10 cellular contexts compared by ENCODE assay signal in genomic region chr11:81874627-81875026, GRCh38.
DNase-seq lines count a peak whose midpoint lies in the region; ATAC-seq and TF ChIP-seq lines count a peak whose summit lies in the region.
"Had no signal": no experiment of that assay in that cellular context is flagged by ENCODE, and none has a peak within 500 bp of the region (broad histone marks: within the 10 kb centered on the region; RNA-seq: fewer than 3 reads in every experiment).

No MANE protein-coding gene starts in this region.

- ATAC-seq in GM18520 (IDR thresholded peaks at IDR 0.05; ENCODE audit: unreplicated experiment) (peak; percentile 17), GM21447 (IDR thresholded peaks at IDR 0.05; ENCODE audit: unreplicated experiment) (peak; percentile 40), HG03378 (IDR thresholded peaks at IDR 0.05; ENCODE audit: unreplicated experiment) (peak; percentile 16)

- H3K9me3 Mint-ChIP-seq in activated naive CD8-positive, alpha-beta T cell treated with anti-CD3 and anti-CD28 coated beads for 36 hours: peaks cover 4% of the 10 kb centered on the region
- H3K9me3 Mint-ChIP-seq: dendritic cell treated with granulocyte-macrophage colony-stimulating factor and Interleukin-4, amounts not matched to agents 40 ng/mL and 50 ng/mL, for 4 days had no signal

- peak overlapping the region; percentile 57 for H3K4me3 Mint-ChIP-seq in activated naive CD8-positive, alpha-beta T cell treated with anti-CD3 and anti-CD28 coated beads for 36 hours
- H3K4me3 Mint-ChIP-seq: dendritic cell treated with granulocyte-macrophage colony-stimulating factor and Interleukin-4, amounts not matched to agents 40 ng/mL and 50 ng/mL, for 4 days had no signal

- peak; percentile 8 for DNase-seq in activated naive CD8-positive, alpha-beta T cell treated with anti-CD3 and anti-CD28 coated beads for 36 hours
- no peak for DNase-seq in NCI-H2196 treated with DMSO at 0.1 percent for 48 hours (lab: John Stamatoyannopoulos, UW; ENCODE audit: unreplicated experiment)
- DNase-seq in inferior parietal cortex (ENCODE audit: extremely low spot score): no peak
- no peak for DNase-seq in cerebellar nuclear complex (lab: John Stamatoyannopoulos, UW)
- DNase-seq in brain microvascular endothelial cell: no peak
- DNase-seq: activated CD4-positive, alpha-beta T cell treated with anti-CD3 and anti-CD28 coated beads, Interleukin-2, amount 50 U/mL, for 48 hours had no signal

- H3K36me3 ChIP-seq in brain microvascular endothelial cell (replicated peaks): no peaks in the 10 kb centered on the region

- H3K27me3 ChIP-seq in brain microvascular endothelial cell (replicated peaks): no peaks in the 10 kb centered on the region

- H3K4me1 Mint-ChIP-seq in activated naive CD8-positive, alpha-beta T cell treated with anti-CD3 and anti-CD28 coated beads for 36 hours: peaks cover 48% of the 10 kb centered on the region

- H3K27ac Mint-ChIP-seq in activated naive CD8-positive, alpha-beta T cell treated with anti-CD3 and anti-CD28 coated beads for 36 hours: peak overlapping the region; percentile 72
- H3K27ac Mint-ChIP-seq: dendritic cell treated with granulocyte-macrophage colony-stimulating factor and Interleukin-4, amounts not matched to agents 40 ng/mL and 50 ng/mL, for 4 days had no signal

- H3K36me3 Mint-ChIP-seq in activated naive CD8-positive, alpha-beta T cell treated with anti-CD3 and anti-CD28 coated beads for 36 hours: peaks cover 9% of the 10 kb centered on the region

- H3K27me3 Mint-ChIP-seq in activated naive CD8-positive, alpha-beta T cell treated with anti-CD3 and anti-CD28 coated beads for 36 hours: peaks cover 2% of the 10 kb centered on the region

- H3K4me3 ChIP-seq in brain microvascular endothelial cell (ENCODE audit: low read depth, low read length): no peak overlapping the region

- in situ Hi-C loops in brain microvascular endothelial cell (cut with HindIII; ENCODE audit: low pct_ligation_motif_present, low sequenced_read_pairs): no loop called here

- TF ChIP-seq CTCF in brain microvascular endothelial cell (IDR thresholded peaks at IDR 0.05; ENCODE audit: low read depth, low read length, missing control alignments): no peak

- H3K27ac ChIP-seq in brain microvascular endothelial cell: no peak overlapping the region
